Comparison of ENCODE assay signal across 1 cellular context in genomic region chr9:67832088-67832487, GRCh38.
TF ChIP-seq lines count a peak whose summit lies in the region.
"Not testable (repeated sequence)": the region's sequence is repeated elsewhere in the genome, so short reads cannot be mapped to it uniquely, and the experiment has no call there.

No MANE protein-coding gene starts in this region.

TF ChIP-seq in K562, 482 proteins besides CTCF, POLR2A, EP300 and RAD21 (continued from another document):
- not testable (repeated sequence) for TF ChIP-seq CEBPG (CRISPR knock-in tag; IDR thresholded peaks at IDR 0.05)
- peak; percentile 68 to 78 for TF ChIP-seq CEBPG (tag; conservative IDR thresholded peaks at IDR 0.05 in 1 of 2, IDR thresholded peaks at IDR 0.05 in 1 of 2)
- TF ChIP-seq, protein P1, sequence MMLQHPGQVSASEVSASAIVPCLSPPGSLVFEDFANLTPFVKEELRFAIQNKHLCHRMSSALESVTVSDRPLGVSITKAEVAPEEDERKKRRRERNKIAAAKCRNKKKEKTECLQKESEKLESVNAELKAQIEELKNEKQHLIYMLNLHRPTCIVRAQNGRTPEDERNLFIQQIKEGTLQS (IDR thresholded peaks at IDR 0.05): peak; percentile 42
- TF ChIP-seq, protein P1 (CRISPR knock-in tag; conservative IDR thresholded peaks at IDR 0.05): not testable (repeated sequence)
